ENCODE assay signal across 1 cellular context in the genomic region with DNA sequence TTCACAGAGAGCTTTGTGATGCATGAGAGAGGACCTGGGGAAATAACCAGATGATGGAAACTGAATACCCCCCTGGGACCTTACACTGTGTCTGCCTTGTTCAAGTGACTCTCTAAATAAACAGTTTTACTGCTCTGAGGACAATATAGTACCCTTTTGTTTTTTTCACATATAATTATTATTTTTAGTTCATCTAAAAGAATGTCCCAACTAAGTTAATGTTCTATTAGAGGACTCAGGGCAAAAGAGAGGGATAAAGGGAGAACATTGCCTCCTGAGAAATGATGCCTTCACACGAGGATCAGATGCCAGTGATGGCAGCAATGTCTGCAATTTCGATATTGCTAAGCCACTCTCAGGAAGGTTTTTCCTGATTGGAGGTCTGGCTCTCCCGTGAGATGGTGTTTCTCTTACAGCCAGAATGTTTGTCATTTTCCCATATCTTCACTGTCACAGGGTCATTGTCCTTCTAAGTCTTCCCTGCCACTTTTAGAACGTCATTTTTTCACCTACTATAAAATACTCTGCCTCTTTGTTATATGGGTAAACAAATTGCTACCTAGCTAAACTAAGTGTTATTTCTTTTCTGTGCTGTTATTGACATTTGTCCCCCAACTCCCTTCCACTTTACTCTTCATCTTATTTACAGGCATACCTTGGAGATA.
TF ChIP-seq lines count a peak whose summit lies in the region.

No MANE protein-coding gene starts in this region.

TF ChIP-seq in GM23338, 12 proteins besides CTCF, POLR2A, EP300 and RAD21:
- TF ChIP-seq ZNF462 (CRISPR knock-in tag; IDR thresholded peaks at IDR 0.05) (no peak), ZNF331 (CRISPR knock-in tag; IDR thresholded peaks at IDR 0.05; ENCODE audit: low read depth) (no peak), REST (IDR thresholded peaks at IDR 0.05; ENCODE audit: unreplicated experiment) (no peak), EZH2phosphoT487 (IDR thresholded peaks at IDR 0.05; ENCODE audit: unreplicated experiment) (no peak), POLR2AphosphoS5 (IDR thresholded peaks at IDR 0.05; ENCODE audit: low read depth) (no peak), ZNF114 (CRISPR knock-in tag; IDR thresholded peaks at IDR 0.05) (no peak), STAT1 (IDR thresholded peaks at IDR 0.05; ENCODE audit: unreplicated experiment) (no peak), CREB1 (CRISPR knock-in tag; IDR thresholded peaks at IDR 0.05; ENCODE audit: low read depth) (no peak), EZH2 (IDR thresholded peaks at IDR 0.05; ENCODE audit: low read depth, unreplicated experiment) (no peak), NANOG (IDR thresholded peaks at IDR 0.05; ENCODE audit: borderline replicate concordance) (no peak), JUNB (IDR thresholded peaks at IDR 0.05; ENCODE audit: unreplicated experiment) (no peak)
- TF ChIP-seq, protein P1, sequence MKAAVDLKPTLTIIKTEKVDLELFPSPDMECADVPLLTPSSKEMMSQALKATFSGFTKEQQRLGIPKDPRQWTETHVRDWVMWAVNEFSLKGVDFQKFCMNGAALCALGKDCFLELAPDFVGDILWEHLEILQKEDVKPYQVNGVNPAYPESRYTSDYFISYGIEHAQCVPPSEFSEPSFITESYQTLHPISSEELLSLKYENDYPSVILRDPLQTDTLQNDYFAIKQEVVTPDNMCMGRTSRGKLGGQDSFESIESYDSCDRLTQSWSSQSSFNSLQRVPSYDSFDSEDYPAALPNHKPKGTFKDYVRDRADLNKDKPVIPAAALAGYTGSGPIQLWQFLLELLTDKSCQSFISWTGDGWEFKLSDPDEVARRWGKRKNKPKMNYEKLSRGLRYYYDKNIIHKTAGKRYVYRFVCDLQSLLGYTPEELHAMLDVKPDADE (IDR thresholded peaks at IDR 0.05) = no peak
